ENCODE assay signal across 20 cellular contexts in genomic region chr3:67386446-67386845, GRCh38.
DNase-seq lines count a peak whose midpoint lies in the region; ATAC-seq and FAIRE-seq lines count a peak whose summit lies in the region.
"Had no signal": no experiment of that assay in that cellular context is flagged by ENCODE, and none has a peak within 500 bp of the region (broad histone marks: within the 10 kb centered on the region; RNA-seq: fewer than 3 reads in every experiment).

No MANE protein-coding gene starts in this region.

- DNase-seq in activated naive CD4-positive, alpha-beta T cell treated with anti-CD3 and anti-CD28 coated beads, Interleukin-2, amount 50 U/mL, for 72 hours (ENCODE audit: low spot score in 2 of 2): no peak
- DNase-seq in activated naive CD4-positive, alpha-beta T cell (lab: John Stamatoyannopoulos, UW): no peak
- DNase-seq in RCC 7860 (ENCODE audit: low spot score): peak; percentile 6
- no peak for DNase-seq in central memory CD8-positive, alpha-beta T cell (ENCODE audit: low spot score in 2 of 2)
- DNase-seq in stimulated activated naive CD8-positive, alpha-beta T cell treated with anti-CD3 and anti-CD28 coated beads, Interleukin-15, amount 100 ng/mL, for 72 hours: peak in 1 of 2 donors; percentile 12
- no peak for DNase-seq in MV-4-11 (lab: John Stamatoyannopoulos, UW)
- DNase-seq in medulla oblongata (ENCODE audit: extremely low spot score): no peak
- DNase-seq: activated CD4-positive, alpha-beta memory T cell treated with anti-CD3 and anti-CD28 coated beads, Interleukin-2, amount 10 ng/mL, durations not matched to agents 7 days and 5 days; activated T-cell treated with anti-CD3 and anti-CD28 coated beads, Interleukin-2, amount 50 U/mL, for 72 hours; erythroblast; foreskin fibroblast; HCEC 1CT; left colon; mesendoderm; NCI-H1105; NCI-H1930; NCI-H2227 treated with DMSO at 0.1 percent for 48 hours; psoas muscle; RPMI8226 had no signal

- peak overlapping the region; percentile 52 to 55 for H3K27ac Mint-ChIP-seq in activated naive CD4-positive, alpha-beta T cell treated with anti-CD3 and anti-CD28 coated beads, Interleukin-2, amount 50 U/mL, for 72 hours
- H3K27ac Mint-ChIP-seq in central memory CD8-positive, alpha-beta T cell (ENCODE audit: low read depth): peak overlapping the region; percentile 6
- H3K27ac Mint-ChIP-seq in stimulated activated naive CD8-positive, alpha-beta T cell treated with anti-CD3 and anti-CD28 coated beads, Interleukin-15, amount 100 ng/mL, for 72 hours: peak overlapping the region; percentile 42 to 49
- H3K27ac Mint-ChIP-seq: activated CD4-positive, alpha-beta memory T cell treated with anti-CD3 and anti-CD28 coated beads, Interleukin-2, amount 10 ng/mL, durations not matched to agents 7 days and 5 days; IgD-negative memory B cell had no signal

- no peak for FAIRE-seq in RCC 7860 (lab: Jason Lieb, UNC)

- H3K4me1 Mint-ChIP-seq in central memory CD8-positive, alpha-beta T cell: peaks cover 6% of the 10 kb centered on the region
- H3K4me1 Mint-ChIP-seq in stimulated activated naive CD8-positive, alpha-beta T cell treated with anti-CD3 and anti-CD28 coated beads, Interleukin-15, amount 100 ng/mL, for 72 hours: peaks cover 25% of the 10 kb centered on the region

- ATAC-seq in activated naive CD4-positive, alpha-beta T cell treated with anti-CD3 and anti-CD28 coated beads, Interleukin-2, amount 50 U/mL, for 72 hours: peak; percentile 42 to 82
- no peak for ATAC-seq in central memory CD8-positive, alpha-beta T cell (replicated peaks; ENCODE audit: extremely low read depth, poor library complexity, severe bottlenecking)
- peak; percentile 35 for ATAC-seq in stimulated activated naive CD8-positive, alpha-beta T cell treated with anti-CD3 and anti-CD28 coated beads, Interleukin-15, amount 100 ng/mL, for 72 hours
- ATAC-seq: left colon, psoas muscle had no signal

- no peak overlapping the region for H3K4me3 Mint-ChIP-seq in central memory CD8-positive, alpha-beta T cell
- H3K4me3 Mint-ChIP-seq in stimulated activated naive CD8-positive, alpha-beta T cell treated with anti-CD3 and anti-CD28 coated beads, Interleukin-15, amount 100 ng/mL, for 72 hours: no peak overlapping the region
- H3K4me3 Mint-ChIP-seq: activated CD4-positive, alpha-beta memory T cell treated with anti-CD3 and anti-CD28 coated beads, Interleukin-2, amount 10 ng/mL, durations not matched to agents 7 days and 5 days; activated T-cell treated with anti-CD3 and anti-CD28 coated beads, Interleukin-2, amount 50 U/mL, for 72 hours; IgD-negative memory B cell had no signal

- peaks cover 9 to 28% of the 10 kb centered on the region in 2 donors for H3K9me3 Mint-ChIP-seq in activated naive CD4-positive, alpha-beta T cell treated with anti-CD3 and anti-CD28 coated beads, Interleukin-2, amount 50 U/mL, for 72 hours
- H3K9me3 Mint-ChIP-seq in central memory CD8-positive, alpha-beta T cell: no peaks in the 10 kb centered on the region
- peaks cover 18 to 21% of the 10 kb centered on the region in 2 donors for H3K9me3 Mint-ChIP-seq in stimulated activated naive CD8-positive, alpha-beta T cell treated with anti-CD3 and anti-CD28 coated beads, Interleukin-15, amount 100 ng/mL, for 72 hours
- H3K9me3 Mint-ChIP-seq: IgD-negative memory B cell had no signal

- H3K36me3 Mint-ChIP-seq in activated naive CD4-positive, alpha-beta T cell treated with anti-CD3 and anti-CD28 coated beads, Interleukin-2, amount 50 U/mL, for 72 hours: peaks cover 43 to 45% of the 10 kb centered on the region in 2 donors
- H3K36me3 Mint-ChIP-seq in central memory CD8-positive, alpha-beta T cell (ENCODE audit: insufficient read depth): peaks cover 8% of the 10 kb centered on the region

- no peaks in the 10 kb centered on the region for H3K27me3 Mint-ChIP-seq in central memory CD8-positive, alpha-beta T cell
- no peaks in the 10 kb centered on the region for H3K27me3 Mint-ChIP-seq in stimulated activated naive CD8-positive, alpha-beta T cell treated with anti-CD3 and anti-CD28 coated beads, Interleukin-15, amount 100 ng/mL, for 72 hours
- H3K27me3 Mint-ChIP-seq: activated CD4-positive, alpha-beta memory T cell treated with anti-CD3 and anti-CD28 coated beads, Interleukin-2, amount 10 ng/mL, durations not matched to agents 7 days and 5 days; IgD-negative memory B cell had no signal
